9 cellular contexts compared by ENCODE assay signal in the genomic region with DNA sequence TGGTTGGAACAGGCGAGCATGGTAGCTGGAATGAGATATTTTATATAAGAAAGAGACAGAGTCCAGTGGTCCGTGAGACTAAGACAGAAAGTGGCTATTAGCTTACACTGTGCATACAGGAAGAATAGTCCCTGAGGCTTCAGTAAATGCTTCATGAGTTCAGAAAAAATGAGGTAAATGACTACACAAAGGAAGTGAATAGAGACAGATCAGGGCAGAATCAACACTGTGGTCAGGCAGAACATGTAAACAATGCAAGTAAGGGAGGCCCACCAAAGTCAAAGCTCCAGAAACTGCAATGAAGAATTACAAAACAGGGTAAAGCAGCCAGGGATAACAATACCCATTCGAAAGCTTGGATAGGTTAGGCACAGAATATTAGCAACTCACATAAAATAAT. TPM values are rescaled to one million over a fixed set of nuclear protein-coding genes. Genes with fewer than 3 reads are reported as not detected.
DNase-seq lines count a peak whose midpoint lies in the region; ATAC-seq, FAIRE-seq and TF ChIP-seq lines count a peak whose summit lies in the region.
"Had no signal": no experiment of that assay in that cellular context is flagged by ENCODE, and none has a peak within 500 bp of the region (broad histone marks: within the 10 kb centered on the region; RNA-seq: fewer than 3 reads in every experiment).

No MANE protein-coding gene starts in this region.

- dilution Hi-C loops in endothelial cell of umbilical vein (cut with MboI; ENCODE audit: extremely low pct_ligation_motif_present, low sequenced_read_pairs): no loop called here

- H3K27ac ChIP-seq in endothelial cell of umbilical vein (ENCODE audit: insufficient read depth, low read depth, low read length): no peak overlapping the region

- no peaks in the 10 kb centered on the region for H3K27me3 ChIP-seq in endothelial cell of umbilical vein (ENCODE audit: control insufficient read depth in 2 of 2, insufficient read depth in 2 of 2, low read length in 2 of 2)

- TF ChIP-seq POLR2A in endothelial cell of umbilical vein (IDR thresholded peaks at IDR 0.05; ENCODE audit: low read depth, low read length): no peak

- ATAC-seq in GM19351 (IDR thresholded peaks at IDR 0.05; ENCODE audit: unreplicated experiment) (peak; percentile 98), HG03095 (IDR thresholded peaks at IDR 0.05; ENCODE audit: unreplicated experiment) (peak; percentile 98)

- H3K9ac ChIP-seq in endothelial cell of umbilical vein (replicated peaks; ENCODE audit: extremely low read depth, insufficient read depth, low read length): no peak overlapping the region

- H2AFZ ChIP-seq in endothelial cell of umbilical vein (ENCODE audit: low read depth, low read length): peak overlapping the region; percentile 76

- POLR2A ChIA-PET in endothelial cell of umbilical vein (lab: Charles Lee): no interaction called here

- BruUV-seq in endothelial cell of umbilical vein (replicated peaks; lab: Mats Ljungman, UMichigan): no TSS peak

- no peaks in the 10 kb centered on the region for H3K36me3 Mint-ChIP-seq in progenitor cell of endocrine pancreas (ENCODE audit: insufficient read depth)

- no peak overlapping the region for H3K4me3 ChIP-seq in endothelial cell of umbilical vein (replicated peaks in 1 of 3; ENCODE audit: insufficient read depth in 1 of 3, low read depth in 1 of 3, low read length in 3 of 3)

- CTCF ChIA-PET in endothelial cell of umbilical vein (lab: Charles Lee): interaction anchor here (1.0 to 2.2 kb wide), 5 partner anchors 11 to 451 kb away, joined by 3 to 8 read pairs (median 3); no protein-coding TSS in a partner anchor

- peaks cover 22% of the 10 kb centered on the region for H3K4me1 Mint-ChIP-seq in progenitor cell of endocrine pancreas (ENCODE audit: low read depth)

- intact Hi-C loops in endothelial cell of umbilical vein (cut with micrococcal nuclease): no loop called here

- H3K36me3 ChIP-seq in endothelial cell of umbilical vein (ENCODE audit: control insufficient read depth in 2 of 2, extremely low read depth in 1 of 2, insufficient read depth in 2 of 2, low read length in 2 of 2): no peaks in the 10 kb centered on the region

- H3K9me3 Mint-ChIP-seq in progenitor cell of endocrine pancreas (ENCODE audit: low read depth): peaks cover 4% of the 10 kb centered on the region

- TF ChIP-seq CTCF in endothelial cell of umbilical vein (IDR thresholded peaks at IDR 0.05; ENCODE audit: extremely low read depth in 1 of 2, insufficient read depth in 1 of 2, low read depth in 1 of 2, low read length in 2 of 2): no peak
- TF ChIP-seq CTCF in progenitor cell of endocrine pancreas (IDR thresholded peaks at IDR 0.05; ENCODE audit: unreplicated experiment): no peak

- no peaks in the 10 kb centered on the region for H3K9me3 ChIP-seq in endothelial cell of umbilical vein (replicated peaks; ENCODE audit: control insufficient read depth, insufficient read depth, low read length)

- no peak overlapping the region for H3K4me3 Mint-ChIP-seq in progenitor cell of endocrine pancreas (ENCODE audit: low read depth)

- no peaks in the 10 kb centered on the region for H3K27me3 Mint-ChIP-seq in progenitor cell of endocrine pancreas

- no peak overlapping the region for H3K4me2 ChIP-seq in endothelial cell of umbilical vein (ENCODE audit: insufficient read depth, low read length)

- no peaks in the 10 kb centered on the region for H3K79me2 ChIP-seq in endothelial cell of umbilical vein (ENCODE audit: control insufficient read depth, insufficient read depth, low read length)

- H3K27ac Mint-ChIP-seq in progenitor cell of endocrine pancreas: no peak overlapping the region

- DNase-seq in DMS53 treated with DMSO at 0.1 percent for 48 hours (lab: John Stamatoyannopoulos, UW; ENCODE audit: unreplicated experiment) (peak; percentile 75), endothelial cell of umbilical vein (ENCODE audit: low read depth, low spot score) (peak; percentile 22), MV-4-11 (lab: John Stamatoyannopoulos, UW) (no peak), amniotic stem cell (lab: John Stamatoyannopoulos, UW) (no peak), progenitor cell of endocrine pancreas (ENCODE audit: low spot score, unreplicated experiment) (no peak), SW 1271 (lab: John Stamatoyannopoulos, UW) (no peak)
- DNase-seq: activated T-cell treated with anti-CD3 and anti-CD28 coated beads, Interleukin-2, amount 50 U/mL, for 48 hours had no signal

- no peak for FAIRE-seq in endothelial cell of umbilical vein (lab: Jason Lieb, UNC)

- H3K4me1 ChIP-seq in endothelial cell of umbilical vein (ENCODE audit: control insufficient read depth, extremely low read depth, insufficient read depth, low read length): no peaks in the 10 kb centered on the region

- H4K20me1 ChIP-seq in endothelial cell of umbilical vein (replicated peaks; ENCODE audit: control insufficient read depth, extremely low read depth, insufficient read depth, low read length): no peaks in the 10 kb centered on the region

- H3K9me1 ChIP-seq in endothelial cell of umbilical vein (replicated peaks; ENCODE audit: control insufficient read depth, extremely low read depth, insufficient read depth, low read length): no peaks in the 10 kb centered on the region

TF ChIP-seq in endothelial cell of umbilical vein, 7 proteins besides CTCF, POLR2A, EP300 and RAD21:
- no peak for TF ChIP-seq POLR2AphosphoS5 (IDR thresholded peaks at IDR 0.05; ENCODE audit: insufficient read depth, low read depth, low read length)
- TF ChIP-seq MYC (IDR thresholded peaks at IDR 0.05; ENCODE audit: low read depth, low read length): no peak
- no peak for TF ChIP-seq JUN (IDR thresholded peaks at IDR 0.05; ENCODE audit: borderline replicate concordance, insufficient read depth, insufficient read length, low read depth)
- TF ChIP-seq, protein P1, sequence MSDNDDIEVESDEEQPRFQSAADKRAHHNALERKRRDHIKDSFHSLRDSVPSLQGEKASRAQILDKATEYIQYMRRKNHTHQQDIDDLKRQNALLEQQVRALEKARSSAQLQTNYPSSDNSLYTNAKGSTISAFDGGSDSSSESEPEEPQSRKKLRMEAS (IDR thresholded peaks at IDR 0.05; ENCODE audit: insufficient read depth, insufficient read length): no peak
- TF ChIP-seq FOS (IDR thresholded peaks at IDR 0.05; ENCODE audit: borderline replicate concordance, insufficient read depth, low read length): no peak
- TF ChIP-seq EZH2 (IDR thresholded peaks at IDR 0.05; ENCODE audit: borderline replicate concordance, low read depth, low read length, severe bottlenecking): no peak
- TF ChIP-seq GATA2 (IDR thresholded peaks at IDR 0.05; ENCODE audit: insufficient read depth, insufficient read length, low read depth, low read length): no peak

RNA-seq across cellular contexts. Expression of a gene that starts 4.8 kb away (rescaled TPM):
- 1.7 and 2.1 TPM in 2 replicates for total RNA-seq in endothelial cell of umbilical vein
- 0.22 and 0.41 TPM in 2 replicates for polyA plus RNA-seq in endothelial cell of umbilical vein
- polyA plus RNA-seq in endothelial cell of umbilical vein (2011; cell fraction: cytosol; rRNA removed): 0.12 and 0.16 TPM in 2 replicates
- polyA plus RNA-seq in endothelial cell of umbilical vein (2011; cell fraction: nucleus; rRNA removed): 6.7 and 6.8 TPM in 2 replicates
- 1.00 and 1.8 TPM in 2 replicates for polyA plus RNA-seq in endothelial cell of umbilical vein (2012)
- 2.2 and 5.4 TPM in 2 replicates for polyA minus RNA-seq in endothelial cell of umbilical vein
- not detected for polyA minus RNA-seq in endothelial cell of umbilical vein (2011; cell fraction: cytosol; rRNA and poly(A)+ RNA removed)
- polyA minus RNA-seq in endothelial cell of umbilical vein (2011; cell fraction: nucleus; rRNA and poly(A)+ RNA removed): 6.2 and 10.2 TPM in 2 replicates
- total RNA-seq in progenitor cell of endocrine pancreas: 0.17 and 0.44 TPM in 2 replicates

Comparison
In these comparisons a context has a peak if more than half of its experiments do, and no peak if none do; other contexts are left out.
1. DNase-seq: peak in DMS53 treated with DMSO at 0.1 percent for 48 hours (single experiment) and endothelial cell of umbilical vein (single experiment); none in MV-4-11 (single experiment), amniotic stem cell (single experiment), progenitor cell of endocrine pancreas (single experiment) and SW 1271 (0 of 2).